Comparison of ENCODE assay signal across 9 cellular contexts in genomic region chrX:40573763-40574162, GRCh38. TPM values are rescaled to one million over a fixed set of nuclear protein-coding genes. Genes with fewer than 3 reads are reported as not detected.
A peak's percentile ranks its signal among the peaks of the same experiment; 100 is the strongest.
DNase-seq lines count a peak whose midpoint lies in the region; ATAC-seq and TF ChIP-seq lines count a peak whose summit lies in the region.
"Had no signal": no experiment of that assay in that cellular context is flagged by ENCODE, and none has a peak within 500 bp of the region (broad histone marks: within the 10 kb centered on the region; RNA-seq: fewer than 3 reads in every experiment).

No MANE protein-coding gene starts in this region.

- no peaks in the 10 kb centered on the region for H3K9me3 ChIP-seq in hepatocyte (ENCODE audit: low read depth)

- H3K79me2 ChIP-seq in hepatocyte: no peaks in the 10 kb centered on the region

- H3K27ac ChIP-seq in hepatocyte: no peak overlapping the region
- H3K27ac ChIP-seq: epithelial cell of prostate had no signal

- no peaks in the 10 kb centered on the region for H3K9me2 ChIP-seq in hepatocyte (replicated peaks; ENCODE audit: insufficient read depth)

- CTCF ChIA-PET in activated B cell treated with CpG ODN at 0.5 μM for 24 hours (lab: Charles Lee): no interaction called here

- POLR2A ChIA-PET in activated B cell treated with CpG ODN at 0.5 μM for 24 hours (lab: Charles Lee): interaction anchor here (0.7 kb wide), 1 partner anchor 1905 kb away, joined by 3 read pairs; no protein-coding TSS in a partner anchor

- 50% methylated on average over 2 of the region's 2 CpGs for WGBS in hepatocyte (ENCODE audit: low lambda C conversion rate, missing lambda C conversion rate)

- no peaks in the 10 kb centered on the region for H3K27me3 ChIP-seq in hepatocyte

- no peaks in the 10 kb centered on the region for H3K36me3 Mint-ChIP-seq in activated B cell treated with CpG ODN at 0.5 μM for 24 hours (ENCODE audit: low read depth)

- intact Hi-C loops in activated B cell treated with CpG ODN at 0.5 μM for 24 hours (cut with micrococcal nuclease): no loop called here

- H3K4me2 ChIP-seq in hepatocyte: no peak overlapping the region

- H4K20me1 ChIP-seq in hepatocyte (ENCODE audit: insufficient read depth, poor library complexity, severe bottlenecking): no peaks in the 10 kb centered on the region

- no peaks in the 10 kb centered on the region for H3K4me1 ChIP-seq in hepatocyte (ENCODE audit: insufficient read depth)

- H3K27ac Mint-ChIP-seq in activated B cell treated with CpG ODN at 0.5 μM for 24 hours: no peak overlapping the region

- H3K9me3 Mint-ChIP-seq in activated B cell treated with CpG ODN at 0.5 μM for 24 hours: no peaks in the 10 kb centered on the region

- H3K4me3 Mint-ChIP-seq in activated B cell treated with CpG ODN at 0.5 μM for 24 hours: no peak overlapping the region

- no peak overlapping the region for H2AFZ ChIP-seq in hepatocyte

- H3K27me3 Mint-ChIP-seq in activated B cell treated with CpG ODN at 0.5 μM for 24 hours: no peaks in the 10 kb centered on the region

- ATAC-seq in activated B cell treated with CpG ODN at 0.5 μM for 24 hours (ENCODE audit: low read depth) (peak; percentile 60), GM18907 (IDR thresholded peaks at IDR 0.05; ENCODE audit: unreplicated experiment) (no peak), HG03039 (IDR thresholded peaks at IDR 0.05; ENCODE audit: unreplicated experiment) (no peak), HG03520 (IDR thresholded peaks at IDR 0.05; ENCODE audit: unreplicated experiment) (no peak)

- no peak for TF ChIP-seq CTCF in activated B cell treated with CpG ODN at 0.5 μM for 24 hours (IDR thresholded peaks at IDR 0.05)
- TF ChIP-seq CTCF in hepatocyte (IDR thresholded peaks at IDR 0.05; ENCODE audit: poor library complexity): peak; percentile 30

- no peak overlapping the region for H3K4me3 ChIP-seq in hepatocyte

- peaks cover 19% of the 10 kb centered on the region for H3K4me1 Mint-ChIP-seq in activated B cell treated with CpG ODN at 0.5 μM for 24 hours

- DNase-seq in COLO668 (lab: John Stamatoyannopoulos, UW; ENCODE audit: unreplicated experiment): peak; percentile 11
- peak; percentile 15 for DNase-seq in HK-2 (ENCODE audit: unreplicated experiment)
- no peak for DNase-seq in activated B cell treated with CpG ODN at 0.5 μM for 24 hours
- no peak for DNase-seq in hepatocyte (ENCODE audit: low spot score)
- DNase-seq in SW 1271 (lab: John Stamatoyannopoulos, UW): no peak

- no peaks in the 10 kb centered on the region for H3K36me3 ChIP-seq in hepatocyte (replicated peaks; ENCODE audit: insufficient read depth, low read depth)

RNA-seq across cellular contexts. Expression of gene ATP6AP2, which starts 7.0 kb away (rescaled TPM):
- 48.6 and 53.8 TPM in 2 replicates for total RNA-seq in activated B cell treated with CpG ODN at 0.5 μM for 24 hours
- 127 and 131 TPM in 2 replicates for total RNA-seq in hepatocyte
- polyA plus RNA-seq in hepatocyte: 154 and 158 TPM in 2 replicates

RNA-seq across cellular contexts. Expression of gene MPC1L, which starts 49.5 kb away (rescaled TPM):
- total RNA-seq in activated B cell treated with CpG ODN at 0.5 μM for 24 hours: not detected in 2 replicates
- total RNA-seq in hepatocyte: not detected in 2 replicates
- not detected in 2 replicates for polyA plus RNA-seq in hepatocyte

Comparison
In these comparisons a context has a peak if more than half of its experiments do, and no peak if none do; other contexts are left out.
1. DNase-seq: peak in COLO668 (single experiment) and HK-2 (single experiment); none in activated B cell treated with CpG ODN at 0.5 μM for 24 hours (single experiment), hepatocyte (single experiment) and SW 1271 (0 of 2).